ENCODE assay signal across 17 cellular contexts in the genomic region with DNA sequence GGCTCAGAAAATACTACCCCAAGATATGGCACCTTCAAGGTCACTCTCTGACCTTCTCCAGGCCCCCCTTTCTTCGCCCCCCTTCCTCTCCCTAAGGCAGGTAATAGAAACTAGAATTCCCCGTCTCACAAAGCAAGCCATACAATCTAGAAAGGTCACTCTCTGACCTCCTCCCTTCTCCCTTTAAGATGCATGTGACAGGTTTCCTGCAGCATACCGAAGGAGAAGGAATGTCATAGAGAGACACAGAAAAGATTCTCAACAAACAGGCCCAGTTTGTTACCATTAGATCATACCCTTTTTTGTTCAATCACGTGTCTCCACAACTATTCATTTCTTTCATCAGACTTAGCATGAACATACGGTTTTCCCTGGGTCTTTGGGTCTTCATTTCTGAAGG. TPM values are rescaled to one million over a fixed set of nuclear protein-coding genes. Genes with fewer than 3 reads are reported as not detected.
A peak's percentile ranks its signal among the peaks of the same experiment; 100 is the strongest.
DNase-seq lines count a peak whose midpoint lies in the region; ATAC-seq, FAIRE-seq and TF ChIP-seq lines count a peak whose summit lies in the region.
"Had no signal": no experiment of that assay in that cellular context is flagged by ENCODE, and none has a peak within 500 bp of the region (broad histone marks: within the 10 kb centered on the region; RNA-seq: fewer than 3 reads in every experiment).

No MANE protein-coding gene starts in this region.

- no peaks in the 10 kb centered on the region for H3F3A ChIP-seq in GM23338 (replicated peaks; ENCODE audit: low read depth)

- H3K36me3 Mint-ChIP-seq in GM23338 (ENCODE audit: low read depth) = peaks cover 17% of the 10 kb centered on the region; the same call in 2 of the 3 replicates
- H3K36me3 Mint-ChIP-seq in astrocyte (ENCODE audit: low read depth, unreplicated experiment) = peaks cover 9% of the 10 kb centered on the region

- H3K9me3 Mint-ChIP-seq in GM23338 = peaks cover 9% of the 10 kb centered on the region; the same call in 2 of the 3 replicates
- peaks cover 5% of the 10 kb centered on the region for H3K9me3 Mint-ChIP-seq in astrocyte (ENCODE audit: unreplicated experiment)

- no peak overlapping the region for H2BK15ac ChIP-seq in neuronal stem cell (ENCODE audit: low read length)

- H3K4me2 ChIP-seq in GM23338 (no peak overlapping the region), astrocyte (ENCODE audit: low read length) (no peak overlapping the region), neuronal stem cell (ENCODE audit: insufficient read depth, low read length, poor library complexity, severe bottlenecking) (no peak overlapping the region)
- H3K4me2 ChIP-seq: BLaER1 had no signal

- WGBS in neuronal stem cell (ENCODE audit: extremely low coverage in 2 of 2, insufficient read length in 2 of 2, insufficient replicate concordance in 1 of 2), 2 donors = no CpG with 5 or more reads among the region's 5 CpGs

- no peak overlapping the region for H4K8ac ChIP-seq in neuronal stem cell (ENCODE audit: low read depth, low read length)

- no peak overlapping the region for H3K14ac ChIP-seq in neuronal stem cell (ENCODE audit: low read length)

- H3K4me1 Mint-ChIP-seq in GM23338 = peaks cover 7% of the 10 kb centered on the region
- peaks cover 2% of the 10 kb centered on the region for H3K4me1 Mint-ChIP-seq in astrocyte (ENCODE audit: low read depth, unreplicated experiment)

- H3K27ac Mint-ChIP-seq in GM23338 = peak overlapping the region; percentile 72
- H3K27ac Mint-ChIP-seq in astrocyte (ENCODE audit: unreplicated experiment) = no peak overlapping the region

- H2AFZ ChIP-seq in GM23338 = no peak overlapping the region
- no peak overlapping the region for H2AFZ ChIP-seq in astrocyte (ENCODE audit: low read depth, low read length)
- H2AFZ ChIP-seq in neuronal stem cell (ENCODE audit: low read length) = no peak overlapping the region

- no peaks in the 10 kb centered on the region for H3K9me2 ChIP-seq in GM23338 (ENCODE audit: insufficient read depth)

- H3K4me1 ChIP-seq in GM23338 (ENCODE audit: insufficient read depth) (peaks cover 7% of the 10 kb centered on the region), astrocyte (ENCODE audit: insufficient read depth, low read length) (no peaks in the 10 kb centered on the region), neuronal stem cell (ENCODE audit: control insufficient read depth in 2 of 2, insufficient read depth in 1 of 2, low read depth in 1 of 2, low read length in 2 of 2) (no peaks in the 10 kb centered on the region)
- H3K4me1 ChIP-seq: BLaER1 had no signal

- no peak overlapping the region for H3K23ac ChIP-seq in neuronal stem cell (ENCODE audit: low read depth, low read length, poor library complexity)

- H4K91ac ChIP-seq in neuronal stem cell (ENCODE audit: low read depth, low read length, poor library complexity) = no peak overlapping the region

- no peaks in the 10 kb centered on the region for H3K36me3 ChIP-seq in GM23338 (ENCODE audit: insufficient read depth)
- no peaks in the 10 kb centered on the region for H3K36me3 ChIP-seq in astrocyte (ENCODE audit: insufficient read depth, low read length)
- H3K36me3 ChIP-seq in neuronal stem cell (replicated peaks in 1 of 2; ENCODE audit: control insufficient read depth in 2 of 2, insufficient read depth in 2 of 2, low read length in 2 of 2) = peaks cover 0 to 7% of the 10 kb centered on the region in 2 donors
- H3K36me3 ChIP-seq: BLaER1 had no signal

- no peak overlapping the region for H3K18ac ChIP-seq in neuronal stem cell (ENCODE audit: low read length)

- H3K27ac ChIP-seq in GM23338 (ENCODE audit: low read depth) (no peak overlapping the region), astrocyte (ENCODE audit: low read depth, low read length) (no peak overlapping the region), neuronal stem cell (replicated peaks; ENCODE audit: low read length) (no peak overlapping the region)
- H3K27ac ChIP-seq: BLaER1 had no signal

- H3K4me3 Mint-ChIP-seq in GM23338 (no peak overlapping the region), astrocyte (ENCODE audit: unreplicated experiment) (no peak overlapping the region)

- H3K27me3 ChIP-seq in GM23338 (ENCODE audit: insufficient read depth) (no peaks in the 10 kb centered on the region), astrocyte (ENCODE audit: insufficient read depth, low read length) (no peaks in the 10 kb centered on the region), neuronal stem cell (ENCODE audit: control insufficient read depth in 3 of 3, insufficient read depth in 3 of 3, low read depth in 1 of 3, low read length in 3 of 3) (no peaks in the 10 kb centered on the region)

- no peak overlapping the region for H3K4ac ChIP-seq in neuronal stem cell (ENCODE audit: low read length)

- peak; percentile 30 for DNase-seq in GM23338 (ENCODE audit: low spot score)
- no peak for DNase-seq in astrocyte (ENCODE audit: low read depth)
- peak; percentile 9 for DNase-seq in iPS-NIHi7 (ENCODE audit: extremely low spot score)
- DNase-seq in neuronal stem cell (ENCODE audit: low spot score) = peak; percentile 4
- no peak for DNase-seq in NCI-H2196 treated with DMSO at 0.1 percent for 48 hours (lab: John Stamatoyannopoulos, UW; ENCODE audit: unreplicated experiment)
- DNase-seq in COLO829 (ENCODE audit: low spot score) = no peak
- DNase-seq: 8988T, AML-193, Calu3, DMS 273 treated with DMSO at 0.1 percent for 48 hours had no signal

- no peak overlapping the region for H2BK120ac ChIP-seq in neuronal stem cell (ENCODE audit: low read depth, low read length)

- H2BK12ac ChIP-seq in neuronal stem cell (ENCODE audit: low read length) = no peak overlapping the region

- no peaks in the 10 kb centered on the region for H3K79me2 ChIP-seq in GM23338 (replicated peaks; ENCODE audit: insufficient read depth)
- H3K79me2 ChIP-seq in astrocyte (ENCODE audit: insufficient read depth, low read length) = no peaks in the 10 kb centered on the region

- ATAC-seq in GM23338 (peak; percentile 65), GM21528 (IDR thresholded peaks at IDR 0.05; ENCODE audit: low FRiP score, unreplicated experiment) (no peak)
- ATAC-seq: GM12878 had no signal

- TF ChIP-seq CTCF in GM23338 (conservative IDR thresholded peaks at IDR 0.05; ENCODE audit: low read depth in 2 of 2) (no peak), astrocyte (IDR thresholded peaks at IDR 0.05; ENCODE audit: insufficient read depth, low read depth, low read length) (no peak)

- H3K9ac ChIP-seq in astrocyte (ENCODE audit: low read length) (no peak overlapping the region), neuronal stem cell (ENCODE audit: low read depth, low read length, poor library complexity) (no peak overlapping the region)
- H3K9ac ChIP-seq: BLaER1 had no signal

- H3K4me3 ChIP-seq in GM23338 (no peak overlapping the region), astrocyte (ENCODE audit: insufficient read depth, low read depth, low read length) (no peak overlapping the region), neuronal stem cell (ENCODE audit: low read length in 2 of 2) (no peak overlapping the region)
- H3K4me3 ChIP-seq: BLaER1, GM12878 had no signal

- H3K9me3 ChIP-seq in astrocyte (ENCODE audit: insufficient read depth, low read depth, low read length) (no peaks in the 10 kb centered on the region), neuronal stem cell (replicated peaks in 1 of 2; ENCODE audit: control insufficient read depth in 2 of 2, insufficient read depth in 1 of 2, low read depth in 1 of 2, low read length in 2 of 2) (peaks cover 0 to 2% of the 10 kb centered on the region in 2 donors)

- H2BK5ac ChIP-seq in neuronal stem cell (ENCODE audit: low read length) = no peak overlapping the region

- H4K20me1 ChIP-seq in GM23338 (replicated peaks; ENCODE audit: insufficient read depth) (no peaks in the 10 kb centered on the region), astrocyte (ENCODE audit: insufficient read depth, low read length) (no peaks in the 10 kb centered on the region)
- H4K20me1 ChIP-seq: BLaER1 had no signal

- no peaks in the 10 kb centered on the region for H3K79me1 ChIP-seq in neuronal stem cell (ENCODE audit: low read depth, low read length)

- peak; percentile 83 for FAIRE-seq in astrocyte (lab: Jason Lieb, UNC)
- FAIRE-seq: GM12878, GM18507 had no signal

- H2AK5ac ChIP-seq in neuronal stem cell (ENCODE audit: low read depth, low read length) = no peak overlapping the region

- H3K27me3 Mint-ChIP-seq in GM23338 (ENCODE audit: insufficient read depth, low read depth, poor library complexity) (peaks cover 3% of the 10 kb centered on the region), astrocyte (ENCODE audit: low read depth, unreplicated experiment) (no peaks in the 10 kb centered on the region)

TF ChIP-seq in GM23338, 12 proteins besides CTCF, POLR2A, EP300 and RAD21 (continues in another document):
- no peak for TF ChIP-seq JUNB (IDR thresholded peaks at IDR 0.05; ENCODE audit: unreplicated experiment)

RNA-seq across cellular contexts. Expression of a gene that starts 51.2 kb away (rescaled TPM):
- not detected in 2 replicates for total RNA-seq in GM23338 (2014; rRNA removed; shearing (Covaris generic))
- not detected in 2 replicates for polyA plus RNA-seq in GM23338 (2016; fragmentation: Nextera tagmentation; extraction: Ambion mirVana)
- not detected in 2 replicates for total RNA-seq in astrocyte
- polyA plus RNA-seq in neuronal stem cell (2013, experiment 1 of 2) = not detected
- polyA plus RNA-seq in neuronal stem cell (2013, experiment 2 of 2) = not detected
- total RNA-seq: Calu3, Daoy, G401, GM12878, H1 had no signal
- polyA plus RNA-seq: GM12878, H1 had no signal

Comparison
In these comparisons a context has a peak if more than half of its experiments do, and no peak if none do; other contexts are left out.
1. DNase-seq: peak in GM23338 (single experiment), iPS-NIHi7 (single experiment) and neuronal stem cell (single experiment); none in astrocyte (single experiment), NCI-H2196 treated with DMSO at 0.1 percent for 48 hours (single experiment) and COLO829 (single experiment).